Comparison of ENCODE assay signal across 20 cellular contexts in the genomic region with DNA sequence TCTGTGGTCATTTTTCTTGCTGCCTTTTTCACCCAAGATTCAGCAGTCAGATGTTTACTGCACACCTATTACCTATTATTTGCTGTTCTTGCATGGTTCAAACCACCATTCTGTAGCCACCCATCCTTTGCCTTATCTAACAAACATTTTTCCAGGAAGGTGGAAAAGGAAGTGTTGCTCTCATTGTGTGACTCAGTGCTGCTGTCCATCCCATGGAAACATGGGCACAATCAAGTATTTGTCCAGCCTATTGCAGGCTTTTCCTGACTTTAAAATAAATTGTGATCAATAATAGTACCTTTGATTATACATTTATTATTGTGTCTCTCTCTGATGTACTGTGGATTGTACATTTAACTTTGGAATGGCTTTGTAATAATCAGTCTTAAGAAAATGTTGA. TPM values are rescaled to one million over a fixed set of nuclear protein-coding genes. Genes with fewer than 3 reads are reported as not detected.
DNase-seq lines count a peak whose midpoint lies in the region; ATAC-seq, FAIRE-seq and TF ChIP-seq lines count a peak whose summit lies in the region.
"Had no signal": no experiment of that assay in that cellular context is flagged by ENCODE, and none has a peak within 500 bp of the region (broad histone marks: within the 10 kb centered on the region; RNA-seq: fewer than 3 reads in every experiment).

No MANE protein-coding gene starts in this region.

- H3K27ac ChIP-seq in HepG2 (ENCODE audit: extremely low read length, insufficient read depth, low read length) (no peak overlapping the region), right lobe of liver (no peak overlapping the region), OCI-LY7 (ENCODE audit: low read depth, low read length, poor library complexity, severe bottlenecking) (no peak overlapping the region)

- TF ChIP-seq EP300 in HepG2 (IDR thresholded peaks at IDR 0.05; ENCODE audit: low read depth in 2 of 2, low read length in 2 of 2) (no peak), HepG2 (CRISPR knock-in tag; IDR thresholded peaks at IDR 0.05; ENCODE audit: borderline replicate concordance) (no peak)

- H3K79me2 ChIP-seq in HepG2 (ENCODE audit: insufficient read depth, low read length): no peaks in the 10 kb centered on the region
- no peaks in the 10 kb centered on the region for H3K79me2 ChIP-seq in OCI-LY7 (ENCODE audit: insufficient read depth, low read depth, low read length)

- DNase-seq in HepG2 (ENCODE audit: low spot score) (no peak), right lobe of liver (no peak), OCI-LY7 (ENCODE audit: low spot score) (no peak), dermis microvascular lymphatic vessel endothelial cell (ENCODE audit: low read depth in 2 of 2) (peak; percentile 40 to 49), NCI-H1417 treated with DMSO at 0.1 percent for 48 hours (lab: John Stamatoyannopoulos, UW) (no peak), NOMO-1 (lab: John Stamatoyannopoulos, UW; ENCODE audit: unreplicated experiment in 2 of 2) (no peak)
- DNase-seq in stimulated activated effector memory CD8-positive, alpha-beta T cell treated with anti-CD3 and anti-CD28 coated beads, Interleukin-12 subunit alpha, Interleukin-12 subunit beta, amount 100 ng/mL, for 72 hours (ENCODE audit: low spot score in 2 of 2): no peak
- DNase-seq: AML-193, NCI-H1092 treated with DMSO at 0.1 percent for 48 hours, NCI-H187, NCI-H345, NCI-H524 treated with DMSO at 0.1 percent for 48 hours, SHP77 had no signal

- in situ Hi-C loops in HepG2 (cut with HindIII; ENCODE audit: extremely low pct_ligation_motif_present, low pct_unique_long_range_greater_than_20kb): no loop called here

- no peak for TF ChIP-seq POLR2A in HepG2 (IDR thresholded peaks at IDR 0.05; ENCODE audit: insufficient read depth in 1 of 2, low read depth in 2 of 2, low read length in 2 of 2)
- no peak for TF ChIP-seq POLR2A in right lobe of liver (IDR thresholded peaks at IDR 0.05)

- peak overlapping the region; percentile 45 for H3K27ac Mint-ChIP-seq in stimulated activated effector memory CD8-positive, alpha-beta T cell treated with anti-CD3 and anti-CD28 coated beads, Interleukin-12 subunit alpha, Interleukin-12 subunit beta, amount 100 ng/mL, for 72 hours

- no peak overlapping the region for H3K4me3 ChIP-seq in HepG2 (replicated peaks in 1 of 3; ENCODE audit: insufficient read depth in 1 of 3, low read depth in 2 of 3, low read length in 3 of 3)
- H3K4me3 ChIP-seq in right lobe of liver: no peak overlapping the region
- H3K4me3 ChIP-seq in OCI-LY7 (ENCODE audit: low read depth, low read length, poor library complexity, severe bottlenecking): no peak overlapping the region
- H3K4me3 ChIP-seq: HAP-1, SK-N-MC had no signal

- H4K20me1 ChIP-seq in HepG2 (ENCODE audit: insufficient read depth, low read length) (no peaks in the 10 kb centered on the region), OCI-LY7 (ENCODE audit: insufficient read depth, low read length) (no peaks in the 10 kb centered on the region)

- H3K4me3 Mint-ChIP-seq in stimulated activated effector memory CD8-positive, alpha-beta T cell treated with anti-CD3 and anti-CD28 coated beads, Interleukin-12 subunit alpha, Interleukin-12 subunit beta, amount 100 ng/mL, for 72 hours: no peak overlapping the region
- H3K4me3 Mint-ChIP-seq: CD14-positive monocyte had no signal

- TSS peak; percentile 42 for BruUV-seq in HepG2 (replicated peaks; lab: Mats Ljungman, UMichigan)
- TSS peak; percentile 57 for BruUV-seq in OCI-LY7 (replicated peaks; lab: Mats Ljungman, UMichigan)

- no peaks in the 10 kb centered on the region for H3K4me1 Mint-ChIP-seq in stimulated activated effector memory CD8-positive, alpha-beta T cell treated with anti-CD3 and anti-CD28 coated beads, Interleukin-12 subunit alpha, Interleukin-12 subunit beta, amount 100 ng/mL, for 72 hours
- H3K4me1 Mint-ChIP-seq: CD14-positive monocyte had no signal

- ATAC-seq in HepG2 (no peak), right lobe of liver (no peak), GM21367 (IDR thresholded peaks at IDR 0.05; ENCODE audit: unreplicated experiment) (no peak)
- ATAC-seq in stimulated activated effector memory CD8-positive, alpha-beta T cell treated with anti-CD3 and anti-CD28 coated beads, Interleukin-12 subunit alpha, Interleukin-12 subunit beta, amount 100 ng/mL, for 72 hours: no peak

- no peaks in the 10 kb centered on the region for H3K9me3 Mint-ChIP-seq in stimulated activated effector memory CD8-positive, alpha-beta T cell treated with anti-CD3 and anti-CD28 coated beads, Interleukin-12 subunit alpha, Interleukin-12 subunit beta, amount 100 ng/mL, for 72 hours
- H3K9me3 Mint-ChIP-seq: CD14-positive monocyte had no signal

- no peak for FAIRE-seq in HepG2 (lab: Jason Lieb, UNC)
- FAIRE-seq: G401.6, HTR-8/SVneo, RCC 7860 had no signal

- CTCF ChIA-PET in HepG2 (lab: Yijun Ruan, JAX; ENCODE audit: low intra/inter-chr PET ratio, low total read pairs): no interaction called here
- CTCF ChIA-PET in OCI-LY7 (lab: Charles Lee; ENCODE audit: unreplicated experiment): no interaction called here

- H3K9me3 ChIP-seq in HepG2 (ENCODE audit: low read length): no peaks in the 10 kb centered on the region
- H3K9me3 ChIP-seq in right lobe of liver: no peaks in the 10 kb centered on the region
- H3K9me3 ChIP-seq in OCI-LY7 (ENCODE audit: low read length): no peaks in the 10 kb centered on the region; the same call in 1 of the 2 replicates
- H3K9me3 ChIP-seq: HAP-1 had no signal

- no peak overlapping the region for H3K9ac ChIP-seq in HepG2 (ENCODE audit: insufficient read depth, low read depth, low read length)

- H3K36me3 Mint-ChIP-seq in stimulated activated effector memory CD8-positive, alpha-beta T cell treated with anti-CD3 and anti-CD28 coated beads, Interleukin-12 subunit alpha, Interleukin-12 subunit beta, amount 100 ng/mL, for 72 hours: peaks cover 100% of the 10 kb centered on the region

- no peaks in the 10 kb centered on the region for H3K4me1 ChIP-seq in HepG2 (ENCODE audit: insufficient read depth, low read length)
- H3K4me1 ChIP-seq in right lobe of liver: peaks cover 0 to 10% (median 4%) of the 10 kb centered on the region in 4 donors
- H3K4me1 ChIP-seq in OCI-LY7 (ENCODE audit: insufficient read depth, low read length, poor library complexity, severe bottlenecking): no peaks in the 10 kb centered on the region

- no peak overlapping the region for H3K4me2 ChIP-seq in HepG2 (ENCODE audit: low read depth, low read length)
- no peak overlapping the region for H3K4me2 ChIP-seq in OCI-LY7 (ENCODE audit: low read length)

- no peak for TF ChIP-seq RAD21 in HepG2 (CRISPR knock-in tag; IDR thresholded peaks at IDR 0.05)

- H3K27me3 ChIP-seq in HepG2 (ENCODE audit: control insufficient read depth in 1 of 2, insufficient read depth in 2 of 2, low read length in 2 of 2) (no peaks in the 10 kb centered on the region), right lobe of liver (no peaks in the 10 kb centered on the region)

- no peaks in the 10 kb centered on the region for H3K9me2 ChIP-seq in OCI-LY7 (ENCODE audit: insufficient read depth, low read length)

- intact Hi-C loops in HepG2 (cut with micrococcal nuclease; ENCODE audit: unreplicated experiment) (no loop called here), right lobe of liver (cut with DNase I) (no loop called here), OCI-LY7 (cut with micrococcal nuclease; ENCODE audit: unreplicated experiment) (no loop called here)

- H2AFZ ChIP-seq in HepG2 (ENCODE audit: low read length) (no peak overlapping the region), OCI-LY7 (ENCODE audit: low read length) (no peak overlapping the region)

- peaks cover 11 to 64% of the 10 kb centered on the region in 2 experiments for H3K36me3 ChIP-seq in HepG2 (replicated peaks in 1 of 2; ENCODE audit: control insufficient read depth in 1 of 2, insufficient read depth in 2 of 2, low read length in 2 of 2)
- peaks cover 0 to 44% (median 19%) of the 10 kb centered on the region in 4 donors for H3K36me3 ChIP-seq in right lobe of liver
- peaks cover 99% of the 10 kb centered on the region for H3K36me3 ChIP-seq in OCI-LY7 (ENCODE audit: insufficient read depth, low read length)

- POLR2A ChIA-PET in HepG2 (lab: Yijun Ruan, JAX) (no interaction called here), OCI-LY7 (lab: Charles Lee) (interaction anchor here (0.6 kb wide), 1 partner anchor 375 kb away, joined by 4 read pairs; no protein-coding TSS in a partner anchor)

- TF ChIP-seq CTCF in HepG2 (CRISPR knock-in tag; IDR thresholded peaks at IDR 0.05) (no peak), right lobe of liver (IDR thresholded peaks at IDR 0.05) (no peak), OCI-LY7 (conservative IDR thresholded peaks at IDR 0.05; ENCODE audit: low read length) (no peak)

RNA-seq across cellular contexts. Expression of a gene that starts 53.2 kb away (rescaled TPM):
- total RNA-seq in HepG2 (2016; rRNA removed; fragmentation: Illumina TruSeq; extraction: Trizol) (16.6 and 57.4 TPM in 2 replicates), right lobe of liver (10 to 100 TPM; 19.6 to 28.5 (median 24.5) TPM), OCI-LY7 (2022) (86.9 and 88.3 TPM in 2 replicates), dermis microvascular lymphatic vessel endothelial cell (17.3 and 20.7 TPM in 2 replicates)
- 38.3 and 42.6 TPM in 2 replicates for total RNA-seq in HepG2 (2016; cell fraction: cytosol; rRNA removed; fragmentation: Illumina TruSeq; extraction: Trizol; ENCODE audit: low read depth)
- 14.9 and 54.3 TPM in 2 replicates for total RNA-seq in HepG2 (2016; cell fraction: insoluble cytoplasmic fraction; rRNA removed; fragmentation: Illumina TruSeq; extraction: Trizol)
- 17.5 and 20.3 TPM in 2 replicates for total RNA-seq in HepG2 (2016; cell fraction: membrane; rRNA removed; fragmentation: Illumina TruSeq; extraction: Trizol)
- 31.7 and 37.4 TPM in 2 replicates for total RNA-seq in HepG2 (2016; cell fraction: nucleus; rRNA removed; fragmentation: Illumina TruSeq; extraction: Trizol)
- 10.7 and 14.7 TPM in 2 replicates for polyA plus RNA-seq in HepG2 (2011; rRNA removed)
- polyA plus RNA-seq in HepG2 (2011; cell fraction: cytosol; rRNA removed): 4.1 and 7.6 TPM in 2 replicates
- polyA plus RNA-seq in HepG2 (2011; cell fraction: nucleus; rRNA removed): 10.2 and 11.9 TPM in 2 replicates
- 30.6 and 36.5 TPM in 2 replicates for polyA plus RNA-seq in HepG2 (2012)
- 6.5 and 6.6 TPM in 2 replicates for polyA plus RNA-seq in HepG2 (2016; cell fraction: cytosol; fragmentation: Illumina TruSeq; extraction: Trizol; ENCODE audit: low read depth)
- polyA plus RNA-seq in HepG2 (2016; cell fraction: insoluble cytoplasmic fraction; fragmentation: Illumina TruSeq; extraction: Trizol; ENCODE audit: low read depth): 76.5 and 77.5 TPM in 2 replicates
- 13.3 and 14.6 TPM in 2 replicates for polyA plus RNA-seq in HepG2 (2016; cell fraction: membrane; fragmentation: Illumina TruSeq; extraction: Trizol; ENCODE audit: low read depth)
- 60.5 and 65.0 TPM in 2 replicates for polyA plus RNA-seq in HepG2 (2016; cell fraction: nucleus; fragmentation: Illumina TruSeq; extraction: Trizol; ENCODE audit: insufficient read depth, low read depth)
- polyA minus RNA-seq in HepG2 (2011; rRNA and poly(A)+ RNA removed; ENCODE audit: low replicate concordance): 5.4 and 7.6 TPM in 2 replicates
- polyA minus RNA-seq in HepG2 (2011; cell fraction: cytosol; rRNA and poly(A)+ RNA removed): 19.3 and 25.3 TPM in 2 replicates
- 29.3 and 32.4 TPM in 2 replicates for polyA minus RNA-seq in HepG2 (2011; cell fraction: nucleus; rRNA and poly(A)+ RNA removed)
- 18.4 and 21.3 TPM in 2 replicates for total RNA-seq in OCI-LY7 (2014; rRNA removed; shearing (Covaris generic))

RNA-seq across cellular contexts. Expression of a gene that starts 56.3 kb away (rescaled TPM):
- total RNA-seq in HepG2 (2016; rRNA removed; fragmentation: Illumina TruSeq; extraction: Trizol) (47.3 and 56.7 TPM in 2 replicates), right lobe of liver (10 to 100 TPM; 11.0 to 16.0 (median 12.6) TPM), OCI-LY7 (2022) (70.4 and 77.1 TPM in 2 replicates), dermis microvascular lymphatic vessel endothelial cell (19.0 and 20.6 TPM in 2 replicates)
- 8.8 and 10.0 TPM in 2 replicates for total RNA-seq in HepG2 (2016; cell fraction: cytosol; rRNA removed; fragmentation: Illumina TruSeq; extraction: Trizol; ENCODE audit: low read depth)
- 49.8 and 55.5 TPM in 2 replicates for total RNA-seq in HepG2 (2016; cell fraction: insoluble cytoplasmic fraction; rRNA removed; fragmentation: Illumina TruSeq; extraction: Trizol)
- total RNA-seq in HepG2 (2016; cell fraction: membrane; rRNA removed; fragmentation: Illumina TruSeq; extraction: Trizol): 11.3 and 14.1 TPM in 2 replicates
- 101 and 111 TPM in 2 replicates for total RNA-seq in HepG2 (2016; cell fraction: nucleus; rRNA removed; fragmentation: Illumina TruSeq; extraction: Trizol)
- 31.3 and 40.6 TPM in 2 replicates for polyA plus RNA-seq in HepG2 (2011; rRNA removed)
- polyA plus RNA-seq in HepG2 (2011; cell fraction: cytosol; rRNA removed): 4.3 and 4.8 TPM in 2 replicates
- 53.5 and 72.0 TPM in 2 replicates for polyA plus RNA-seq in HepG2 (2011; cell fraction: nucleus; rRNA removed)
- polyA plus RNA-seq in HepG2 (2012): 25.0 and 39.1 TPM in 2 replicates
- polyA plus RNA-seq in HepG2 (2016; cell fraction: cytosol; fragmentation: Illumina TruSeq; extraction: Trizol; ENCODE audit: low read depth): 2.8 and 3.2 TPM in 2 replicates
- 40.9 and 41.6 TPM in 2 replicates for polyA plus RNA-seq in HepG2 (2016; cell fraction: insoluble cytoplasmic fraction; fragmentation: Illumina TruSeq; extraction: Trizol; ENCODE audit: low read depth)
- 4.7 and 5.3 TPM in 2 replicates for polyA plus RNA-seq in HepG2 (2016; cell fraction: membrane; fragmentation: Illumina TruSeq; extraction: Trizol; ENCODE audit: low read depth)
- 124 and 144 TPM in 2 replicates for polyA plus RNA-seq in HepG2 (2016; cell fraction: nucleus; fragmentation: Illumina TruSeq; extraction: Trizol; ENCODE audit: insufficient read depth, low read depth)
- 11.8 and 13.0 TPM in 2 replicates for polyA minus RNA-seq in HepG2 (2011; rRNA and poly(A)+ RNA removed; ENCODE audit: low replicate concordance)
- polyA minus RNA-seq in HepG2 (2011; cell fraction: cytosol; rRNA and poly(A)+ RNA removed): 7.5 and 12.8 TPM in 2 replicates
- 215 and 222 TPM in 2 replicates for polyA minus RNA-seq in HepG2 (2011; cell fraction: nucleus; rRNA and poly(A)+ RNA removed)
- total RNA-seq in OCI-LY7 (2014; rRNA removed; shearing (Covaris generic)): 66.9 and 74.6 TPM in 2 replicates

Comparison
In these comparisons a context has a peak if more than half of its experiments do, and no peak if none do; other contexts are left out.
1. DNase-seq: peak in dermis microvascular lymphatic vessel endothelial cell (2 of 2); none in HepG2 (single experiment), right lobe of liver (0 of 3), OCI-LY7 (single experiment), stimulated activated effector memory CD8-positive, alpha-beta T cell treated with anti-CD3 and anti-CD28 coated beads, Interleukin-12 subunit alpha, Interleukin-12 subunit beta, amount 100 ng/mL, for 72 hours (0 of 2), NCI-H1417 treated with DMSO at 0.1 percent for 48 hours (single experiment) and NOMO-1 (0 of 2).